ENCODE assay signal across 10 cellular contexts in genomic region chr22:45781941-45782340, GRCh38.
"Had no signal": no experiment of that assay in that cellular context is flagged by ENCODE, and none has a peak within 500 bp of the region (broad histone marks: within the 10 kb centered on the region; RNA-seq: fewer than 3 reads in every experiment).

No MANE protein-coding gene starts in this region.

- H3K27me3 ChIP-seq: cardiac muscle cell, dorsolateral prefrontal cortex, ovary had no signal

- ATAC-seq: stimulated activated effector memory CD8-positive, alpha-beta T cell treated with anti-CD3 and anti-CD28 coated beads, Interleukin-12 subunit alpha, Interleukin-12 subunit beta, amount 100 ng/mL, for 72 hours had no signal

- H3K9me3 ChIP-seq: ovary had no signal

- H3K4me3 ChIP-seq: cardiac muscle cell, dorsolateral prefrontal cortex, ovary had no signal

- H3K36me3 ChIP-seq: cardiac muscle cell, ovary had no signal

- H3K27ac ChIP-seq: cardiac muscle cell, dorsolateral prefrontal cortex, ovary had no signal

- DNase-seq: activated CD4-positive, alpha-beta T cell treated with anti-CD3 and anti-CD28 coated beads, Interleukin-2, amount 50 U/mL, for 48 hours; activated CD4-positive, CD25-positive, alpha-beta regulatory T cell treated with anti-CD3 and anti-CD28 coated beads, Interleukin-2, amount 50 U/mL, for 72 hours; activated naive CD4-positive, alpha-beta T cell treated with anti-CD3 and anti-CD28 coated beads, Interleukin-2, amount 10 ng/mL, durations not matched to agents 7 days and 5 days; dorsolateral prefrontal cortex; endodermal cell; erythroblast; hippocampal formation; ovary had no signal
